23 cellular contexts compared by ENCODE assay signal in genomic region chr17:28818705-28819295, GRCh38. TPM values are rescaled to one million over a fixed set of nuclear protein-coding genes. Genes with fewer than 3 reads are reported as not detected.
A peak's percentile ranks its signal among the peaks of the same experiment; 100 is the strongest.
DNase-seq lines count a peak whose midpoint lies in the region; ATAC-seq, FAIRE-seq and TF ChIP-seq lines count a peak whose summit lies in the region.
"Had no signal": no experiment of that assay in that cellular context is flagged by ENCODE, and none has a peak within 500 bp of the region (broad histone marks: within the 10 kb centered on the region; RNA-seq: fewer than 3 reads in every experiment).

No MANE protein-coding gene starts in this region.

- H3K27me3 Mint-ChIP-seq in MCF 10A (ENCODE audit: insufficient read depth, unreplicated experiment), result no peaks in the 10 kb centered on the region
- H3K27me3 Mint-ChIP-seq: activated CD8-positive, alpha-beta T cell treated with anti-CD3 and anti-CD28 coated beads for 36 hours; stimulated activated naive B cell treated with anti-CD40 and anti-IgM and Interleukin-4, amounts not matched to agents 10 μg/mL and 1 μg/mL and 100 μg/mL, for 72 hours had no signal

- H3K27ac Mint-ChIP-seq in MCF 10A (ENCODE audit: low read depth, unreplicated experiment), result no peak overlapping the region
- H3K27ac Mint-ChIP-seq: activated CD8-positive, alpha-beta T cell treated with anti-CD3 and anti-CD28 coated beads for 36 hours; stimulated activated naive B cell treated with anti-CD40 and anti-IgM and Interleukin-4, amounts not matched to agents 10 μg/mL and 1 μg/mL and 100 μg/mL, for 72 hours had no signal

- POLR2A ChIA-PET in K562 (lab: Yijun Ruan, JAX) (interaction anchor here (0.6 to 1.4 kb wide), 9 partner anchors 9 to 131 kb away, joined by 3 to 6 read pairs (median 3); no protein-coding TSS in a partner anchor), MCF 10A (lab: Yijun Ruan, JAX) (interaction anchor here (0.7 to 2.5 kb wide), 7 partner anchors 9 to 99 kb away, joined by 3 to 15 read pairs (median 3); partner anchors contain the start of genes FAM222B, RPL23A and TRAF4)

- H3K36me3 Mint-ChIP-seq in MCF 10A (ENCODE audit: insufficient read depth, unreplicated experiment), result peaks cover 7% of the 10 kb centered on the region

- no peak overlapping the region for H3K4me3 Mint-ChIP-seq in MCF 10A (ENCODE audit: unreplicated experiment)
- H3K4me3 Mint-ChIP-seq: activated CD8-positive, alpha-beta T cell treated with anti-CD3 and anti-CD28 coated beads for 36 hours; stimulated activated naive B cell treated with anti-CD40 and anti-IgM and Interleukin-4, amounts not matched to agents 10 μg/mL and 1 μg/mL and 100 μg/mL, for 72 hours had no signal

- BruUV-seq in K562 (replicated peaks; lab: Mats Ljungman, UMichigan) (no TSS peak), MCF 10A (replicated peaks; lab: Mats Ljungman, UMichigan) (no TSS peak)

- H3F3A ChIP-seq in neural cell (ENCODE audit: insufficient read depth, low read length, poor library complexity, severe bottlenecking), result peaks cover 3% of the 10 kb centered on the region

- in situ Hi-C loops in K562 (cut with MboI), result no loop called here

- intact Hi-C loops in K562 (cut with micrococcal nuclease) (no loop called here), MCF 10A (cut with micrococcal nuclease) (no loop called here), mucosa of descending colon (cut with DNase I, micrococcal nuclease) (no loop called here)

- ATAC-seq in K562 (no peak), HG03135 (IDR thresholded peaks at IDR 0.05; ENCODE audit: unreplicated experiment) (no peak), mucosa of descending colon (no peak)
- ATAC-seq: activated CD8-positive, alpha-beta T cell treated with anti-CD3 and anti-CD28 coated beads for 36 hours; left ventricle myocardium superior; stimulated activated naive B cell treated with anti-CD40 and anti-IgM and Interleukin-4, amounts not matched to agents 10 μg/mL and 1 μg/mL and 100 μg/mL, for 72 hours had no signal

- TF ChIP-seq RAD21 in K562 (CRISPR knock-in tag; conservative IDR thresholded peaks at IDR 0.05 in 1 of 2, IDR thresholded peaks at IDR 0.05 in 1 of 2), result no peak
- no peak for TF ChIP-seq RAD21 in neural cell (conservative IDR thresholded peaks at IDR 0.05)

- peaks cover 22% of the 10 kb centered on the region for H3K4me1 ChIP-seq in Karpas-422 (ENCODE audit: low read length)
- H3K4me1 ChIP-seq in K562 (replicated peaks in 1 of 2; ENCODE audit: control insufficient read depth in 2 of 2, insufficient read depth in 2 of 2, low read length in 2 of 2), result peaks cover 14 to 18% of the 10 kb centered on the region in 2 experiments; a peak in 4 of 5 replicates
- no peaks in the 10 kb centered on the region for H3K4me1 ChIP-seq in mucosa of descending colon (ENCODE audit: low read depth)
- H3K4me1 ChIP-seq: transverse colon had no signal

- CTCF ChIA-PET in K562 (lab: Yijun Ruan, JAX; ENCODE audit: low intra/inter-chr PET ratio), result no interaction called here
- CTCF ChIA-PET in MCF 10A (lab: Yijun Ruan, JAX), result interaction anchor here (0.7 kb wide), 2 partner anchors 33 to 133 kb away, joined by 3 to 5 read pairs; no protein-coding TSS in a partner anchor

- H3K27me3 ChIP-seq in Karpas-422 (ENCODE audit: low read length) (no peaks in the 10 kb centered on the region), K562 (ENCODE audit: control insufficient read depth in 2 of 2, insufficient read depth in 2 of 2, low read length in 2 of 2) (no peaks in the 10 kb centered on the region), neural cell (ENCODE audit: insufficient read depth, low read depth, low read length) (no peaks in the 10 kb centered on the region)
- H3K27me3 ChIP-seq: BLaER1 treated with 17β-estradiol and CSF1 and Interleukin-3, amounts not matched to agents 10 nM and 100 nM; transverse colon had no signal

- H3K79me2 ChIP-seq in Karpas-422 (ENCODE audit: low read length) (peaks cover 75% of the 10 kb centered on the region), K562 (ENCODE audit: control insufficient read depth, insufficient read depth, low read length) (peaks cover 92% of the 10 kb centered on the region), neural cell (replicated peaks; ENCODE audit: insufficient read depth, low read length) (peaks cover 31% of the 10 kb centered on the region)

- no peaks in the 10 kb centered on the region for H3K9me1 ChIP-seq in K562 (ENCODE audit: control insufficient read depth, insufficient read depth, low read length)

- H2AFZ ChIP-seq in Karpas-422 (ENCODE audit: low read length) (no peak overlapping the region), K562 (ENCODE audit: low read depth, low read length) (no peak overlapping the region), neural cell (ENCODE audit: low read depth, low read length) (no peak overlapping the region)

- no peak overlapping the region for H3K9ac ChIP-seq in Karpas-422 (ENCODE audit: low read length)
- no peak overlapping the region for H3K9ac ChIP-seq in K562 (ENCODE audit: insufficient read depth in 1 of 2, low read depth in 2 of 2, low read length in 2 of 2)
- no peak overlapping the region for H3K9ac ChIP-seq in neural cell (ENCODE audit: low read length)
- H3K9ac ChIP-seq: BLaER1 treated with 17β-estradiol and CSF1 and Interleukin-3, amounts not matched to agents 10 nM and 100 nM had no signal

- FAIRE-seq in K562 (lab: Jason Lieb, UNC), result no peak
- FAIRE-seq in GM12892 (lab: Jason Lieb, UNC), result no peak

- H3K4me1 Mint-ChIP-seq in MCF 10A (ENCODE audit: insufficient read depth, unreplicated experiment), result peaks cover 10% of the 10 kb centered on the region

- TF ChIP-seq EP300 in K562 (IDR thresholded peaks at IDR 0.05; ENCODE audit: low read length) (no peak), neural cell (conservative IDR thresholded peaks at IDR 0.05; ENCODE audit: poor library complexity, severe bottlenecking) (no peak)

- H3K9me2 ChIP-seq in Karpas-422 (replicated peaks; ENCODE audit: insufficient read depth, low read length), result no peaks in the 10 kb centered on the region
- H3K9me2 ChIP-seq in neural cell (ENCODE audit: insufficient read depth, low read length), result no peaks in the 10 kb centered on the region

- peak overlapping the region; percentile 77 for H3K27ac ChIP-seq in 22Rv1
- peak overlapping the region; percentile 45; the same call in 1 of the 2 replicates for H3K27ac ChIP-seq in Karpas-422 (ENCODE audit: low read length)
- H3K27ac ChIP-seq in K562 (ENCODE audit: extremely low read depth, low read depth, low read length), result peak overlapping the region; percentile 13; the same call in 1 of the 3 replicates
- H3K27ac ChIP-seq in neural cell (ENCODE audit: low read length), result peak overlapping the region; percentile 50
- H3K27ac ChIP-seq: BLaER1 treated with 17β-estradiol and CSF1 and Interleukin-3, amounts not matched to agents 10 nM and 100 nM; HL-60; RWPE1; transverse colon had no signal

- DNase-seq in Karpas-422, result no peak
- DNase-seq in K562 (ENCODE audit: extremely low read depth in 1 of 4, low spot score in 3 of 4), result no peak
- no peak for DNase-seq in MCF 10A (ENCODE audit: unreplicated experiment)
- no peak for DNase-seq in mucosa of descending colon
- DNase-seq in GM12892 (ENCODE audit: insufficient read length), result no peak
- DNase-seq: ACHN; activated CD8-positive, alpha-beta T cell treated with anti-CD3 and anti-CD28 coated beads for 36 hours; activated T-cell treated with anti-CD3 and anti-CD28 coated beads for 4 hours; cerebellar nuclear complex; EL; foreskin fibroblast; left ventricle myocardium superior; NCI-H1436; NCI-H510A treated with DMSO at 0.1 percent for 48 hours; stimulated activated naive B cell treated with anti-CD40 and anti-IgM and Interleukin-4, amounts not matched to agents 10 μg/mL and 1 μg/mL and 100 μg/mL, for 72 hours; T1000; transverse colon had no signal

- 31% methylated on average over 3 of the region's 3 CpGs for WGBS in K562 (ENCODE audit: insufficient coverage, low coverage, missing lambda C conversion rate)

- H4K20me1 ChIP-seq in Karpas-422 (ENCODE audit: insufficient read depth, low read depth, low read length) (no peaks in the 10 kb centered on the region), K562 (replicated peaks; ENCODE audit: control insufficient read depth, insufficient read depth, low read length) (no peaks in the 10 kb centered on the region), neural cell (ENCODE audit: insufficient read depth) (no peaks in the 10 kb centered on the region)

- H3K36me3 ChIP-seq in Karpas-422 (ENCODE audit: insufficient read depth, low read length) (no peaks in the 10 kb centered on the region), K562 (ENCODE audit: control insufficient read depth, insufficient read depth, low read length) (peaks cover 15% of the 10 kb centered on the region; the same call in 1 of the 3 replicates), neural cell (ENCODE audit: insufficient read depth, low read length) (no peaks in the 10 kb centered on the region), mucosa of descending colon (ENCODE audit: low read depth) (no peaks in the 10 kb centered on the region)
- H3K36me3 ChIP-seq: transverse colon had no signal

- H3K4me3 ChIP-seq in Karpas-422 (ENCODE audit: low read length) (no peak overlapping the region), K562 (no peak overlapping the region), neural cell (ENCODE audit: low read length) (no peak overlapping the region), mucosa of descending colon (no peak overlapping the region)
- H3K4me3 ChIP-seq: BLaER1 treated with 17β-estradiol and CSF1 and Interleukin-3, amounts not matched to agents 10 nM and 100 nM; transverse colon had no signal

- H3K4me2 ChIP-seq in Karpas-422 (ENCODE audit: low read depth, low read length, poor library complexity, severe bottlenecking) (no peak overlapping the region), K562 (ENCODE audit: insufficient read depth, low read length) (no peak overlapping the region), neural cell (ENCODE audit: low read length) (no peak overlapping the region)
- H3K4me2 ChIP-seq: BLaER1 treated with 17β-estradiol and CSF1 and Interleukin-3, amounts not matched to agents 10 nM and 100 nM had no signal

- TF ChIP-seq POLR2A in K562 (conservative IDR thresholded peaks at IDR 0.05), result no peak
- TF ChIP-seq POLR2A in GM12892 (IDR thresholded peaks at IDR 0.05; ENCODE audit: low read depth, low read length), result no peak

- H3K9me3 ChIP-seq in Karpas-422 (ENCODE audit: low read length), result no peaks in the 10 kb centered on the region
- no peaks in the 10 kb centered on the region for H3K9me3 ChIP-seq in K562 (replicated peaks; ENCODE audit: control insufficient read depth, insufficient read depth, low read depth, low read length)
- no peaks in the 10 kb centered on the region for H3K9me3 ChIP-seq in neural cell (ENCODE audit: low read length)
- H3K9me3 ChIP-seq in mucosa of descending colon, result no peaks in the 10 kb centered on the region
- H3K9me3 ChIP-seq: BLaER1 treated with 17β-estradiol and CSF1 and Interleukin-3, amounts not matched to agents 10 nM and 100 nM; transverse colon had no signal

- no peak for TF ChIP-seq CTCF in 22Rv1 (IDR thresholded peaks at IDR 0.05)
- TF ChIP-seq CTCF in K562 (IDR thresholded peaks at IDR 0.05 in 2 of 3, conservative IDR thresholded peaks at IDR 0.05 in 1 of 3; ENCODE audit: insufficient read depth in 2 of 3, low read depth in 1 of 3, low read length in 3 of 3), result no peak
- TF ChIP-seq CTCF in neural cell (IDR thresholded peaks at IDR 0.05; ENCODE audit: poor library complexity, severe bottlenecking), result no peak
- TF ChIP-seq CTCF in MCF 10A (IDR thresholded peaks at IDR 0.05; ENCODE audit: unreplicated experiment), result no peak
- TF ChIP-seq CTCF in mucosa of descending colon (IDR thresholded peaks at IDR 0.05), result no peak

- H3K9me3 Mint-ChIP-seq in MCF 10A (ENCODE audit: unreplicated experiment), result no peaks in the 10 kb centered on the region
- H3K9me3 Mint-ChIP-seq: activated CD8-positive, alpha-beta T cell treated with anti-CD3 and anti-CD28 coated beads for 36 hours; stimulated activated naive B cell treated with anti-CD40 and anti-IgM and Interleukin-4, amounts not matched to agents 10 μg/mL and 1 μg/mL and 100 μg/mL, for 72 hours had no signal

RNA-seq across cellular contexts. Expression of gene FAM222B, which starts 23.8 kb away (rescaled TPM):
- total RNA-seq in Karpas-422 (2014; rRNA removed; shearing (Covaris generic); ENCODE audit: low replicate concordance), result 8.0 and 9.6 TPM in 2 replicates
- 115 and 118 TPM in 2 replicates for total RNA-seq in K562 (2011; cell fraction: chromatin; rRNA removed; ENCODE audit: low replicate concordance)
- 34.0 and 45.9 TPM in 2 replicates for total RNA-seq in K562 (2011; cell fraction: nucleolus; rRNA removed)
- total RNA-seq in K562 (2011; cell fraction: nucleoplasm; rRNA removed), result 86.2 and 134 TPM in 2 replicates
- total RNA-seq in K562 (2014; rRNA removed) (7.4 and 14.0 TPM in 2 replicates), K562 (2014; rRNA removed; fragmentation: Illumina TruSeq; extraction: Trizol) (7.5 and 8.5 TPM in 2 replicates), K562 (2015; rRNA removed; fragmentation: Illumina TruSeq; extraction: Trizol) (8.5 TPM in 2 replicates), K562 (2021) (31.1 and 32.9 TPM in 2 replicates), MCF 10A (2022) (18.5 and 22.2 TPM in 2 replicates), mucosa of descending colon (10 to 100 TPM; 25.3 to 40.0 (median 30.0) TPM)
- polyA plus RNA-seq in K562 (2011; rRNA removed) (7.3 and 8.3 TPM in 2 replicates), K562 (2014; fragmentation: Illumina TruSeq; extraction: Trizol) (34.5 and 34.6 TPM in 2 replicates), K562 (2014; fragmentation: Nextera tagmentation; extraction: Ambion mirVana) (1 to 10 TPM; 4.0 to 6.7 TPM), K562 (2014; rRNA removed) (10.9 TPM in 2 replicates), neural cell (1.9 and 6.4 TPM in 2 replicates)
- polyA plus RNA-seq in K562 (2011; cell fraction: cytosol; rRNA removed), result 11.9 and 18.3 TPM in 2 replicates
- 10.0 and 18.6 TPM in 2 replicates for polyA plus RNA-seq in K562 (2011; cell fraction: nucleus; rRNA removed)
- 21.1 and 26.3 TPM in 2 replicates for polyA plus RNA-seq in K562 (2012)
- polyA minus RNA-seq in K562 (2011; rRNA and poly(A)+ RNA removed), result 17.9 and 18.4 TPM in 2 replicates
- 20.8 and 24.7 TPM in 2 replicates for polyA minus RNA-seq in K562 (2011; cell fraction: cytosol; rRNA and poly(A)+ RNA removed)
- polyA minus RNA-seq in K562 (2011; cell fraction: nucleus; rRNA and poly(A)+ RNA removed), result 7.1 and 7.9 TPM in 2 replicates
- polyA minus RNA-seq in neural cell, result 16.8 and 20.3 TPM in 2 replicates
- 7.4 TPM for polyA plus RNA-seq in GM12892 (2012; ENCODE audit: missing spikeins)

RNA-seq across cellular contexts. Expression of gene ERAL1, which starts 36.0 kb away (rescaled TPM):
- total RNA-seq in Karpas-422 (2014; rRNA removed; shearing (Covaris generic); ENCODE audit: low replicate concordance), result 19.5 and 46.2 TPM in 2 replicates
- 47.5 and 136 TPM in 2 replicates for total RNA-seq in K562 (2011; cell fraction: chromatin; rRNA removed; ENCODE audit: low replicate concordance)
- total RNA-seq in K562 (2011; cell fraction: nucleolus; rRNA removed), result 90.7 and 91.3 TPM in 2 replicates
- 66.9 and 68.4 TPM in 2 replicates for total RNA-seq in K562 (2011; cell fraction: nucleoplasm; rRNA removed)
- total RNA-seq in K562 (2014; rRNA removed) (65.2 and 82.2 TPM in 2 replicates), K562 (2014; rRNA removed; fragmentation: Illumina TruSeq; extraction: Trizol) (35.9 and 37.5 TPM in 2 replicates), K562 (2015; rRNA removed; fragmentation: Illumina TruSeq; extraction: Trizol) (42.2 and 44.8 TPM in 2 replicates), K562 (2021) (97.5 and 98.3 TPM in 2 replicates), MCF 10A (2022) (51.6 and 53.7 TPM in 2 replicates), mucosa of descending colon (10 to 100 TPM; 28.6 to 38.7 (median 35.9) TPM)
- polyA plus RNA-seq in K562 (2011; rRNA removed) (123 and 132 TPM in 2 replicates), K562 (2014; fragmentation: Illumina TruSeq; extraction: Trizol) (143 and 149 TPM in 2 replicates), K562 (2014; fragmentation: Nextera tagmentation; extraction: Ambion mirVana) (100 to 1,000 TPM; 306 to 351 TPM), K562 (2014; rRNA removed) (106 and 135 TPM in 2 replicates), neural cell (24.2 and 31.8 TPM in 2 replicates)
- 145 and 255 TPM in 2 replicates for polyA plus RNA-seq in K562 (2011; cell fraction: cytosol; rRNA removed)
- polyA plus RNA-seq in K562 (2011; cell fraction: nucleus; rRNA removed), result 106 and 137 TPM in 2 replicates
- 90.4 and 103 TPM in 2 replicates for polyA plus RNA-seq in K562 (2012)
- 74.6 and 135 TPM in 2 replicates for polyA minus RNA-seq in K562 (2011; rRNA and poly(A)+ RNA removed)
- 72.4 and 111 TPM in 2 replicates for polyA minus RNA-seq in K562 (2011; cell fraction: cytosol; rRNA and poly(A)+ RNA removed)
- polyA minus RNA-seq in K562 (2011; cell fraction: nucleus; rRNA and poly(A)+ RNA removed), result 45.1 and 67.7 TPM in 2 replicates
- 29.5 and 40.2 TPM in 2 replicates for polyA minus RNA-seq in neural cell
- 40.4 TPM for polyA plus RNA-seq in GM12892 (2012; ENCODE audit: missing spikeins)

Comparison
In these comparisons a context has a peak if more than half of its experiments do, and no peak if none do; other contexts are left out.
1. H3K27ac ChIP-seq: peak in every context shown above with its lines; median percentile 77 in 22Rv1; 50 in neural cell; 45 in Karpas-422; 13 in K562.